Comparison of ENCODE assay signal across 17 cellular contexts in genomic region chr1:163337631-163338030, GRCh38. TPM values are rescaled to one million over a fixed set of nuclear protein-coding genes. Genes with fewer than 3 reads are reported as not detected.
DNase-seq lines count a peak whose midpoint lies in the region; ATAC-seq, FAIRE-seq and TF ChIP-seq lines count a peak whose summit lies in the region.
"Had no signal": no experiment of that assay in that cellular context is flagged by ENCODE, and none has a peak within 500 bp of the region (broad histone marks: within the 10 kb centered on the region; RNA-seq: fewer than 3 reads in every experiment).

No MANE protein-coding gene starts in this region.

- no peaks in the 10 kb centered on the region for H3K9me3 Mint-ChIP-seq in astrocyte (ENCODE audit: unreplicated experiment)
- peaks cover 0 to 4% of the 10 kb centered on the region in 2 donors for H3K9me3 Mint-ChIP-seq in activated naive CD4-positive, alpha-beta T cell treated with anti-CD3 and anti-CD28 coated beads, Interleukin-2, amount 50 U/mL, for 72 hours

- H4K20me1 ChIP-seq in astrocyte (ENCODE audit: insufficient read depth, low read length) = no peaks in the 10 kb centered on the region

- POLR2A ChIA-PET in HEK293T (lab: Yijun Ruan, JAX) = no interaction called here

- H2AFZ ChIP-seq in astrocyte (ENCODE audit: low read depth, low read length) = no peak overlapping the region

- no peaks in the 10 kb centered on the region for H3K27me3 Mint-ChIP-seq in astrocyte (ENCODE audit: low read depth, unreplicated experiment)
- H3K27me3 Mint-ChIP-seq: CD4-positive, alpha-beta T cell had no signal

- intact Hi-C loops in thyroid gland (cut with DNase I) = no loop called here

- DNase-seq in EL (peak; percentile 66), astrocyte (ENCODE audit: low read depth) (peak; percentile 23), fibroblast of pulmonary artery (ENCODE audit: low read depth) (peak; percentile 44), HEK293T (ENCODE audit: extremely low spot score) (no peak), thyroid gland (no peak)
- DNase-seq in activated naive CD4-positive, alpha-beta T cell treated with anti-CD3 and anti-CD28 coated beads, Interleukin-2, amount 50 U/mL, for 72 hours (ENCODE audit: low spot score in 2 of 2) = no peak
- DNase-seq: ACHN; BE2C; Calu3; CD4-positive, alpha-beta T cell; KG1; NCI-H146; NCI-H2081; NCI-H510A treated with DMSO at 0.1 percent for 48 hours had no signal

- no peaks in the 10 kb centered on the region for H3K4me1 Mint-ChIP-seq in astrocyte (ENCODE audit: low read depth, unreplicated experiment)

- H3K4me3 ChIP-seq in astrocyte (ENCODE audit: insufficient read depth, low read depth, low read length) (no peak overlapping the region), fibroblast of pulmonary artery (replicated peaks; ENCODE audit: low read depth, low read length) (no peak overlapping the region), thyroid gland (replicated peaks in 1 of 3) (no peak overlapping the region)

- peaks cover 11% of the 10 kb centered on the region for H3K36me3 ChIP-seq in astrocyte (ENCODE audit: insufficient read depth, low read length)
- no peaks in the 10 kb centered on the region for H3K36me3 ChIP-seq in thyroid gland

- ATAC-seq in HG02840 (IDR thresholded peaks at IDR 0.05; ENCODE audit: low FRiP score, unreplicated experiment) = no peak
- ATAC-seq in activated naive CD4-positive, alpha-beta T cell treated with anti-CD3 and anti-CD28 coated beads, Interleukin-2, amount 50 U/mL, for 72 hours = no peak
- ATAC-seq: HCT116 had no signal

- no peaks in the 10 kb centered on the region for H3K27me3 ChIP-seq in astrocyte (ENCODE audit: insufficient read depth, low read length)
- H3K27me3 ChIP-seq in thyroid gland = no peaks in the 10 kb centered on the region
- H3K27me3 ChIP-seq: BE2C had no signal

- H3K4me1 ChIP-seq in astrocyte (ENCODE audit: insufficient read depth, low read length) = no peaks in the 10 kb centered on the region
- no peaks in the 10 kb centered on the region for H3K4me1 ChIP-seq in thyroid gland
- H3K4me1 ChIP-seq: BE2C had no signal

- WGBS in thyroid gland, 2 donors = 93 to 98% methylated on average over 1 of the region's 1 CpG

- H3K9me3 ChIP-seq in astrocyte (ENCODE audit: insufficient read depth, low read depth, low read length) (no peaks in the 10 kb centered on the region), thyroid gland (no peaks in the 10 kb centered on the region)
- H3K9me3 ChIP-seq: BE2C had no signal

- TF ChIP-seq CTCF in astrocyte (IDR thresholded peaks at IDR 0.05; ENCODE audit: insufficient read depth, low read depth, low read length) (no peak), fibroblast of pulmonary artery (IDR thresholded peaks at IDR 0.05; ENCODE audit: low read length, missing control alignments) (no peak), thyroid gland (IDR thresholded peaks at IDR 0.05) (no peak)

- peaks cover 3% of the 10 kb centered on the region for H3K36me3 Mint-ChIP-seq in astrocyte (ENCODE audit: low read depth, unreplicated experiment)
- peaks cover 25 to 43% of the 10 kb centered on the region in 2 donors for H3K36me3 Mint-ChIP-seq in activated naive CD4-positive, alpha-beta T cell treated with anti-CD3 and anti-CD28 coated beads, Interleukin-2, amount 50 U/mL, for 72 hours

- no peak overlapping the region for H3K27ac Mint-ChIP-seq in astrocyte (ENCODE audit: unreplicated experiment)
- H3K27ac Mint-ChIP-seq in activated naive CD4-positive, alpha-beta T cell treated with anti-CD3 and anti-CD28 coated beads, Interleukin-2, amount 50 U/mL, for 72 hours = peak overlapping the region in 1 of 2 donors; percentile 36
- H3K27ac Mint-ChIP-seq: CD4-positive, alpha-beta T cell had no signal

- no peak overlapping the region for H3K4me3 Mint-ChIP-seq in astrocyte (ENCODE audit: unreplicated experiment)
- H3K4me3 Mint-ChIP-seq: CD4-positive, alpha-beta T cell had no signal

- no peak for FAIRE-seq in astrocyte (lab: Jason Lieb, UNC)
- FAIRE-seq: G401.6 had no signal

- no peak for TF ChIP-seq POLR2A in thyroid gland (IDR thresholded peaks at IDR 0.05)

- no peak overlapping the region for H3K4me2 ChIP-seq in astrocyte (ENCODE audit: low read length)

- CTCF ChIA-PET in HEK293T (lab: Yijun Ruan, JAX) = no interaction called here

- H3K79me2 ChIP-seq in astrocyte (ENCODE audit: insufficient read depth, low read length) = peaks cover 2% of the 10 kb centered on the region

- H3K27ac ChIP-seq in astrocyte (ENCODE audit: low read depth, low read length) = no peak overlapping the region
- no peak overlapping the region for H3K27ac ChIP-seq in thyroid gland

- no peak overlapping the region for H3K9ac ChIP-seq in astrocyte (ENCODE audit: low read length)

TF ChIP-seq in HEK293T, 16 proteins besides CTCF, POLR2A, EP300 and RAD21:
- TF ChIP-seq FOXA1 (IDR thresholded peaks at IDR 0.05) = no peak
- TF ChIP-seq ARNT (IDR thresholded peaks at IDR 0.05) = no peak
- no peak for TF ChIP-seq NFRKB (IDR thresholded peaks at IDR 0.05)
- no peak for TF ChIP-seq L3MBTL2 (conservative IDR thresholded peaks at IDR 0.05)
- TF ChIP-seq BHLHE40 (IDR thresholded peaks at IDR 0.05; ENCODE audit: borderline replicate concordance) = no peak
- TF ChIP-seq FOXK2 (IDR thresholded peaks at IDR 0.05) = no peak
- no peak for TF ChIP-seq SP1 (IDR thresholded peaks at IDR 0.05)
- no peak for TF ChIP-seq HDGF (IDR thresholded peaks at IDR 0.05; ENCODE audit: borderline replicate concordance)
- TF ChIP-seq PKNOX1 (IDR thresholded peaks at IDR 0.05) = no peak
- TF ChIP-seq TARDBP (IDR thresholded peaks at IDR 0.05) = no peak
- TF ChIP-seq CTBP1 (IDR thresholded peaks at IDR 0.05; ENCODE audit: borderline replicate concordance) = no peak

RNA-seq across cellular contexts. Expression of gene NUF2, which starts 15.9 kb away (rescaled TPM):
- total RNA-seq in astrocyte (2.2 and 2.4 TPM in 2 replicates), thyroid gland (1 to 10 TPM in 1 of 4 donors, under 1 TPM in 1, not detected in 2; 0.44 to 2.2 TPM)
- 10 to 100 TPM; 57.0 to 89.1 TPM for total RNA-seq in activated naive CD4-positive, alpha-beta T cell treated with anti-CD3 and anti-CD28 coated beads, Interleukin-2, amount 50 U/mL, for 72 hours

Comparison
In these comparisons a context has a peak if more than half of its experiments do, and no peak if none do; other contexts are left out.
1. DNase-seq: peak in EL (single experiment), astrocyte (single experiment) and fibroblast of pulmonary artery (single experiment); none in activated naive CD4-positive, alpha-beta T cell treated with anti-CD3 and anti-CD28 coated beads, Interleukin-2, amount 50 U/mL, for 72 hours (0 of 2), HEK293T (single experiment) and thyroid gland (0 of 2).
2. RNA of gene NUF2, which starts 15.9 kb away (total RNA-seq): 57.0 to 89.1 TPM in activated naive CD4-positive, alpha-beta T cell treated with anti-CD3 and anti-CD28 coated beads, Interleukin-2, amount 50 U/mL, for 72 hours; 2.2 to 2.4 TPM in astrocyte and 0.44 to 2.2 TPM in thyroid gland; every median in the first group is over 10 times any median in the second.